ENCODE assay signal across 1 cellular context in the genomic region with DNA sequence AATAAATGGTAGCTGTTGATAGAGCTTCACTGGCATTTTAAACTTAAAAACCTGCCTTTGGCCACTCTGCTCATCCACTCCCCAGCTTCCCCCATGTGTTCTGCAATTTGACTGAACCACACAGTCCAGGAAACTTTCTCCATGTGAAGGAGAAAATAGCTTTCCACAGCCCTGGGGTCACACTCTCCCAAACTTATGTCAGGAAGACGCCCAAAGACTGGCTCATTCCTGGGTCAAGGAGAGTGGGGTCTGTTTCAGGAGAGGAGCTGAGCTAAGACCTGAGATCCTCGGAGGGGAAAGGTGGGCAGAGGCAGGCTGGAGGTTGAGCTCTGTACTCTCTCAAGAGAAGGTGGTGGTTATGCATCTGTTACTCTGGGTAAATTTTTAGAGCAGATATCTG.
TF ChIP-seq lines count a peak whose summit lies in the region.

No MANE protein-coding gene starts in this region.

TF ChIP-seq in IMR-90, 13 proteins besides CTCF, POLR2A, EP300 and RAD21:
- TF ChIP-seq CEBPB (IDR thresholded peaks at IDR 0.05; ENCODE audit: low read depth, low read length) = no peak
